ENCODE assay signal across 17 cellular contexts in genomic region chr15:81013396-81013929, GRCh38. TPM values are rescaled to one million over a fixed set of nuclear protein-coding genes. Genes with fewer than 3 reads are reported as not detected.
A peak's percentile ranks its signal among the peaks of the same experiment; 100 is the strongest.
DNase-seq lines count a peak whose midpoint lies in the region; ATAC-seq and TF ChIP-seq lines count a peak whose summit lies in the region.
"Had no signal": no experiment of that assay in that cellular context is flagged by ENCODE, and none has a peak within 500 bp of the region (broad histone marks: within the 10 kb centered on the region; RNA-seq: fewer than 3 reads in every experiment).

No MANE protein-coding gene starts in this region.

- TF ChIP-seq CTCF in MCF 10A (IDR thresholded peaks at IDR 0.05; ENCODE audit: unreplicated experiment) = no peak

- intact Hi-C loops in MCF 10A (cut with micrococcal nuclease) = no loop called here

- DNase-seq in NCI-H82 (lab: John Stamatoyannopoulos, UW) (peak; percentile 17), NCI-H82 treated with DMSO at 0.1 percent for 48 hours (lab: John Stamatoyannopoulos, UW; ENCODE audit: unreplicated experiment) (no peak), T-helper 17 cell (no peak), cerebellum (ENCODE audit: low spot score) (peak; percentile 43), AG08395 (ENCODE audit: low spot score) (no peak), MCF 10A (ENCODE audit: unreplicated experiment) (no peak)
- DNase-seq in stimulated activated effector memory CD8-positive, alpha-beta T cell treated with anti-CD3 and anti-CD28 coated beads, Interleukin-12 subunit alpha, Interleukin-12 subunit beta, amount 100 ng/mL, for 72 hours (ENCODE audit: low spot score in 2 of 2) = no peak
- DNase-seq in stimulated activated CD8-positive, alpha-beta memory T cell treated with anti-CD3 and anti-CD28 coated beads, Interleukin-4, amount 100 ng/mL, for 48 hours = no peak
- DNase-seq: ACHN; CD4-positive, alpha-beta memory T cell; DMS153; DMS79 treated with DMSO at 0.1 percent for 48 hours; EL; GDM1; GOT3; H9 had no signal

- H3K4me3 Mint-ChIP-seq in T-helper 17 cell (no peak overlapping the region), MCF 10A (ENCODE audit: unreplicated experiment) (no peak overlapping the region)
- H3K4me3 Mint-ChIP-seq in stimulated activated effector memory CD8-positive, alpha-beta T cell treated with anti-CD3 and anti-CD28 coated beads, Interleukin-12 subunit alpha, Interleukin-12 subunit beta, amount 100 ng/mL, for 72 hours = no peak overlapping the region
- H3K4me3 Mint-ChIP-seq: B cell; CD4-positive, alpha-beta memory T cell; H9 had no signal

- H3K9me3 Mint-ChIP-seq in stimulated activated effector memory CD8-positive, alpha-beta T cell treated with anti-CD3 and anti-CD28 coated beads, Interleukin-12 subunit alpha, Interleukin-12 subunit beta, amount 100 ng/mL, for 72 hours = no peaks in the 10 kb centered on the region
- no peaks in the 10 kb centered on the region for H3K9me3 Mint-ChIP-seq in MCF 10A (ENCODE audit: unreplicated experiment)
- H3K9me3 Mint-ChIP-seq: CD4-positive, alpha-beta memory T cell; H9 had no signal

- ATAC-seq in T-helper 17 cell = no peak
- no peak for ATAC-seq in stimulated activated effector memory CD8-positive, alpha-beta T cell treated with anti-CD3 and anti-CD28 coated beads, Interleukin-12 subunit alpha, Interleukin-12 subunit beta, amount 100 ng/mL, for 72 hours

- H3K27ac Mint-ChIP-seq in T-helper 17 cell (peak overlapping the region; percentile 32), MCF 10A (ENCODE audit: low read depth, unreplicated experiment) (no peak overlapping the region)
- peak overlapping the region; percentile 14 for H3K27ac Mint-ChIP-seq in stimulated activated effector memory CD8-positive, alpha-beta T cell treated with anti-CD3 and anti-CD28 coated beads, Interleukin-12 subunit alpha, Interleukin-12 subunit beta, amount 100 ng/mL, for 72 hours
- H3K27ac Mint-ChIP-seq: B cell, H9 had no signal

- H3K27me3 Mint-ChIP-seq in T-helper 17 cell (no peaks in the 10 kb centered on the region), MCF 10A (ENCODE audit: insufficient read depth, unreplicated experiment) (no peaks in the 10 kb centered on the region)
- H3K27me3 Mint-ChIP-seq: B cell; CD4-positive, alpha-beta memory T cell had no signal

- H3K9me3 ChIP-seq in T-helper 17 cell (ENCODE audit: control insufficient read depth, low read length, poor library complexity, severe bottlenecking) = no peaks in the 10 kb centered on the region

- peaks cover 7% of the 10 kb centered on the region for H3K36me3 Mint-ChIP-seq in T-helper 17 cell (ENCODE audit: low read depth)
- H3K36me3 Mint-ChIP-seq in stimulated activated effector memory CD8-positive, alpha-beta T cell treated with anti-CD3 and anti-CD28 coated beads, Interleukin-12 subunit alpha, Interleukin-12 subunit beta, amount 100 ng/mL, for 72 hours = no peaks in the 10 kb centered on the region
- no peaks in the 10 kb centered on the region for H3K36me3 Mint-ChIP-seq in MCF 10A (ENCODE audit: insufficient read depth, unreplicated experiment)

- no TSS peak for BruUV-seq in MCF 10A (replicated peaks; lab: Mats Ljungman, UMichigan)

- POLR2A ChIA-PET in MCF 10A (lab: Yijun Ruan, JAX) = interaction anchor here (1.1 kb wide), 1 partner anchor 14 kb away, joined by 3 read pairs; no protein-coding TSS in a partner anchor

- peaks cover 22% of the 10 kb centered on the region for H3K4me1 Mint-ChIP-seq in T-helper 17 cell
- H3K4me1 Mint-ChIP-seq in stimulated activated effector memory CD8-positive, alpha-beta T cell treated with anti-CD3 and anti-CD28 coated beads, Interleukin-12 subunit alpha, Interleukin-12 subunit beta, amount 100 ng/mL, for 72 hours = peaks cover 33% of the 10 kb centered on the region
- peaks cover 6% of the 10 kb centered on the region for H3K4me1 Mint-ChIP-seq in MCF 10A (ENCODE audit: insufficient read depth, unreplicated experiment)

- CTCF ChIA-PET in MCF 10A (lab: Yijun Ruan, JAX) = interaction anchor here (1.0 kb wide), 1 partner anchor 253 kb away, joined by 5 read pairs; no protein-coding TSS in a partner anchor

RNA-seq across cellular contexts. Expression of gene TLNRD1, which starts 12.7 kb away (rescaled TPM):
- total RNA-seq in T-helper 17 cell = 10 to 100 TPM; 17.5 to 17.6 TPM
- total RNA-seq in cerebellum = 8.3 TPM
- total RNA-seq in MCF 10A (2022) = 17.1 and 18.3 TPM in 2 replicates

RNA-seq across cellular contexts. Expression of gene MESD, which starts 23.8 kb away (rescaled TPM):
- total RNA-seq in T-helper 17 cell (10 to 100 TPM; 14.3 to 14.4 TPM), cerebellum (22.1 TPM), MCF 10A (2022) (29.7 and 30.2 TPM in 2 replicates)

Comparison
In these comparisons a context has a peak if more than half of its experiments do, and no peak if none do; other contexts are left out.
1. DNase-seq: peak in NCI-H82 (single experiment) and cerebellum (single experiment); none in NCI-H82 treated with DMSO at 0.1 percent for 48 hours (single experiment), T-helper 17 cell (0 of 3), stimulated activated effector memory CD8-positive, alpha-beta T cell treated with anti-CD3 and anti-CD28 coated beads, Interleukin-12 subunit alpha, Interleukin-12 subunit beta, amount 100 ng/mL, for 72 hours (0 of 2), AG08395 (single experiment), stimulated activated CD8-positive, alpha-beta memory T cell treated with anti-CD3 and anti-CD28 coated beads, Interleukin-4, amount 100 ng/mL, for 48 hours (single experiment) and MCF 10A (single experiment).